Comparison of ENCODE assay signal across 22 cellular contexts in genomic region chr7:101618916-101619315, GRCh38. TPM values are rescaled to one million over a fixed set of nuclear protein-coding genes. Genes with fewer than 3 reads are reported as not detected.
DNase-seq lines count a peak whose midpoint lies in the region; ATAC-seq and TF ChIP-seq lines count a peak whose summit lies in the region.
"Had no signal": no experiment of that assay in that cellular context is flagged by ENCODE, and none has a peak within 500 bp of the region (broad histone marks: within the 10 kb centered on the region; RNA-seq: fewer than 3 reads in every experiment).

No MANE protein-coding gene starts in this region.

- H3K4me3 ChIP-seq in GM23338 (no peak overlapping the region), fibroblast of villous mesenchyme (ENCODE audit: low read depth, low read length) (no peak overlapping the region), heart right ventricle (no peak overlapping the region)
- H3K4me3 ChIP-seq: PC-9 had no signal

- no peaks in the 10 kb centered on the region for H3K79me2 ChIP-seq in GM23338 (replicated peaks; ENCODE audit: insufficient read depth)

- 64 to 66% methylated on average over 8 of the region's 8 CpGs for WGBS in heart right ventricle, 2 donors

- TF ChIP-seq CTCF in GM23338 (conservative IDR thresholded peaks at IDR 0.05; ENCODE audit: low read depth in 2 of 2) (no peak), fibroblast of villous mesenchyme (IDR thresholded peaks at IDR 0.05; ENCODE audit: insufficient read depth, low read depth, low read length) (no peak), heart right ventricle (IDR thresholded peaks at IDR 0.05) (no peak)

- DNase-seq in AG20443 (ENCODE audit: low spot score) (peak; percentile 74), GM23338 (ENCODE audit: low spot score) (no peak), fibroblast of villous mesenchyme (ENCODE audit: low read depth) (peak; percentile 26), sciatic nerve (ENCODE audit: low spot score) (no peak), heart right ventricle (no peak), HUDEP-2 (lab: John Stamatoyannopoulos, UW; ENCODE audit: unreplicated experiment in 76 of 76) (no peak), middle frontal gyrus (ENCODE audit: extremely low spot score, low spot score) (no peak)
- DNase-seq: activated CD8-positive, alpha-beta T cell treated with anti-CD3 and anti-CD28 coated beads, Interleukin-2, amount 10 ng/mL, durations not matched to agents 7 days and 5 days; activated naive CD4-positive, alpha-beta T cell treated with anti-CD3 and anti-CD28 coated beads, Interleukin-2, amount 50 U/mL, for 16 hours; activated T-cell treated with anti-CD3 and anti-CD28 coated beads, Interleukin-2, amount 50 U/mL, for 48 hours; hippocampal formation; kidney; MM.1S; NCI-H774; PC-9; stimulated activated CD4-positive, alpha-beta T cell treated with anti-CD3 and anti-CD28 coated beads, Interleukin-4, amount 100 ng/mL, for 4 hours; T1000 had no signal

- no peak overlapping the region for H3K27ac ChIP-seq in GM23338 (ENCODE audit: low read depth)
- no peak overlapping the region for H3K27ac ChIP-seq in heart right ventricle
- H3K27ac ChIP-seq: PC-9 had no signal

- peaks cover 16% of the 10 kb centered on the region for H3K4me1 Mint-ChIP-seq in GM23338

- ATAC-seq in GM23338: no peak
- peak; percentile 27 for ATAC-seq in sciatic nerve
- no peak for ATAC-seq in heart right ventricle
- ATAC-seq in HG03135 (IDR thresholded peaks at IDR 0.05; ENCODE audit: unreplicated experiment): no peak
- ATAC-seq: activated CD4-positive, CD25-positive, alpha-beta regulatory T cell treated with anti-CD3 and anti-CD28 coated beads, Interleukin-2, amount 50 U/mL, for 24 hours; activated CD8-positive, alpha-beta T cell treated with anti-CD3 and anti-CD28 coated beads, Interleukin-2, amount 10 ng/mL, durations not matched to agents 7 days and 5 days; natural killer cell treated with Interleukin-12 subunit alpha and Interleukin-12 subunit beta and Interleukin-15 and Interleukin-18, amount 100 ng/mL, for 72 hours had no signal

- no peak overlapping the region for H3K4me3 Mint-ChIP-seq in GM23338
- H3K4me3 Mint-ChIP-seq: activated CD8-positive, alpha-beta T cell treated with anti-CD3 and anti-CD28 coated beads, Interleukin-2, amount 10 ng/mL, durations not matched to agents 7 days and 5 days; natural killer cell treated with Interleukin-12 subunit alpha and Interleukin-12 subunit beta and Interleukin-15 and Interleukin-18, amount 100 ng/mL, for 72 hours had no signal

- H3F3A ChIP-seq in GM23338 (replicated peaks; ENCODE audit: low read depth): no peaks in the 10 kb centered on the region

- H3K9me3 Mint-ChIP-seq in GM23338: no peaks in the 10 kb centered on the region
- H3K9me3 Mint-ChIP-seq: natural killer cell treated with Interleukin-12 subunit alpha and Interleukin-12 subunit beta and Interleukin-15 and Interleukin-18, amount 100 ng/mL, for 72 hours had no signal

- intact Hi-C loops in sciatic nerve (cut with DNase I): no loop called here
- intact Hi-C loops in heart right ventricle (cut with DNase I): no loop called here

- H3K27me3 ChIP-seq in GM23338 (ENCODE audit: insufficient read depth) (no peaks in the 10 kb centered on the region), heart right ventricle (peaks cover 0 to 52% (median 25%) of the 10 kb centered on the region in 7 donors)

- no peak overlapping the region for H3K4me2 ChIP-seq in GM23338
- H3K4me2 ChIP-seq: PC-9 had no signal

- no peaks in the 10 kb centered on the region for H3K9me2 ChIP-seq in GM23338 (ENCODE audit: insufficient read depth)

- H3K27me3 Mint-ChIP-seq in GM23338 (ENCODE audit: insufficient read depth, low read depth, poor library complexity): peaks cover 10% of the 10 kb centered on the region

- H3K36me3 ChIP-seq in GM23338 (ENCODE audit: insufficient read depth) (no peaks in the 10 kb centered on the region), heart right ventricle (no peaks in the 10 kb centered on the region)

- H3K4me1 ChIP-seq in GM23338 (ENCODE audit: insufficient read depth) (no peaks in the 10 kb centered on the region), heart right ventricle (peaks cover 0 to 6% (median 0%) of the 10 kb centered on the region in 9 donors)

- peak overlapping the region; percentile 59 for H2AFZ ChIP-seq in GM23338
- H2AFZ ChIP-seq: PC-9 had no signal

- H3K9me3 ChIP-seq in heart right ventricle: no peaks in the 10 kb centered on the region

- no peaks in the 10 kb centered on the region for H3K36me3 Mint-ChIP-seq in GM23338 (ENCODE audit: low read depth)
- H3K36me3 Mint-ChIP-seq: natural killer cell treated with Interleukin-12 subunit alpha and Interleukin-12 subunit beta and Interleukin-15 and Interleukin-18, amount 100 ng/mL, for 72 hours had no signal

- no peaks in the 10 kb centered on the region for H4K20me1 ChIP-seq in GM23338 (replicated peaks; ENCODE audit: insufficient read depth)

- H3K27ac Mint-ChIP-seq in GM23338: no peak overlapping the region
- H3K27ac Mint-ChIP-seq: activated CD8-positive, alpha-beta T cell treated with anti-CD3 and anti-CD28 coated beads, Interleukin-2, amount 10 ng/mL, durations not matched to agents 7 days and 5 days; natural killer cell treated with Interleukin-12 subunit alpha and Interleukin-12 subunit beta and Interleukin-15 and Interleukin-18, amount 100 ng/mL, for 72 hours; progenitor cell of endocrine pancreas had no signal

TF ChIP-seq in GM23338, 12 proteins besides CTCF, POLR2A, EP300 and RAD21 (continues in another document):
- TF ChIP-seq ZNF114 (CRISPR knock-in tag; IDR thresholded peaks at IDR 0.05): no peak
- TF ChIP-seq ETS1 (IDR thresholded peaks at IDR 0.05): no peak
- TF ChIP-seq ZNF331 (CRISPR knock-in tag; IDR thresholded peaks at IDR 0.05; ENCODE audit: low read depth): no peak
- TF ChIP-seq POLR2AphosphoS5 (IDR thresholded peaks at IDR 0.05; ENCODE audit: low read depth): no peak
- TF ChIP-seq EZH2phosphoT487 (IDR thresholded peaks at IDR 0.05; ENCODE audit: unreplicated experiment): no peak

RNA-seq across cellular contexts. Expression of gene MYL10, which starts 10.2 kb away (rescaled TPM):
- not detected in 2 replicates for total RNA-seq in GM23338 (2014; rRNA removed; shearing (Covaris generic))
- polyA plus RNA-seq in GM23338 (2016; fragmentation: Nextera tagmentation; extraction: Ambion mirVana) (0.75 and 1.3 TPM in 2 replicates), heart right ventricle (not detected)
- total RNA-seq in fibroblast of villous mesenchyme (not detected in 2 replicates), sciatic nerve (not detected), heart right ventricle (not detected)
- total RNA-seq: activated CD8-positive, alpha-beta T cell treated with anti-CD3 and anti-CD28 coated beads, Interleukin-2, amount 10 ng/mL, durations not matched to agents 7 days and 5 days; kidney; lung microvascular endothelial cell; natural killer cell treated with Interleukin-12 subunit alpha and Interleukin-12 subunit beta and Interleukin-15 and Interleukin-18, amount 100 ng/mL, for 72 hours; PC-9; progenitor cell of endocrine pancreas had no signal

Comparison
In these comparisons a context has a peak if more than half of its experiments do, and no peak if none do; other contexts are left out.
1. DNase-seq: peak in AG20443 (single experiment) and fibroblast of villous mesenchyme (single experiment); none in GM23338 (single experiment), sciatic nerve (single experiment), heart right ventricle (0 of 2), HUDEP-2 (0 of 76) and middle frontal gyrus (single experiment).